ENCODE assay signal across 24 cellular contexts in the genomic region with DNA sequence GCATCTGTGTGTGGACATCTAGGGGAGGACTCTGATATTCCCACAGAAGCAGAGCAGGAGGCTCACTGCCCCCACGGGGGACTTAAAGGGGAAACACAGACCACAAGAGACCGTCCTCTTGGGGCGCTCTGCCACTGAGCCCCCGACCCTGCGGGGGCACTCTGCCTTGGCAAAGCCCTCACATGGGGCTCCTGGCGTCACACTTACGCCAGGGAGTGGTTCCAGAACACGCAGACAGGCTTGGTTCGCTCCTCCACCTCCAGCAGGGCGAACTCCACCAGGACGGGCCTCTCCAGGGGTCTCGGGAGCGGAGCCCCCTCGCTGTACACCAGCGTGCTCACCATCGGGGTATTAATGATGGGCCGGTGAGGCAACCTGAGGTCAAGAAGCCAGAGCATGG.
"Had no signal": no experiment of that assay in that cellular context is flagged by ENCODE, and none has a peak within 500 bp of the region (broad histone marks: within the 10 kb centered on the region; RNA-seq: fewer than 3 reads in every experiment).

No MANE protein-coding gene starts in this region.

- H3K27me3 ChIP-seq: breast epithelium, left lung, pancreas had no signal

- H3K4me3 Mint-ChIP-seq: activated B cell treated with CpG ODN at 0.5 μM for 24 hours; activated CD8-positive, alpha-beta T cell treated with anti-CD3 and anti-CD28 coated beads for 36 hours; activated naive CD4-positive, alpha-beta T cell treated with anti-CD3 and anti-CD28 coated beads, Interleukin-2, amount 50 U/mL, for 24 hours; activated naive CD8-positive, alpha-beta T cell treated with anti-CD3 and anti-CD28 coated beads, Interleukin-2, amount 50 U/mL, for 24 hours; activated T-cell treated with anti-CD3 and anti-CD28 coated beads, Interleukin-2, amount 50 U/mL, for 4 hours; activated T-helper 17 cell treated with anti-CD3 and anti-CD28 coated beads, Interleukin-2, amount 50 U/mL, for 72 hours; stimulated activated naive B cell treated with anti-CD40 and anti-IgM and Interleukin-4, amounts not matched to agents 10 μg/mL and 1 μg/mL and 100 μg/mL, for 72 hours had no signal

- H3K4me2 ChIP-seq: smooth muscle cell had no signal

- H3K27me3 Mint-ChIP-seq: activated B cell treated with CpG ODN at 0.5 μM for 24 hours; activated CD8-positive, alpha-beta T cell treated with anti-CD3 and anti-CD28 coated beads for 36 hours; activated naive CD4-positive, alpha-beta T cell treated with anti-CD3 and anti-CD28 coated beads, Interleukin-2, amount 50 U/mL, for 24 hours; activated T-helper 17 cell treated with anti-CD3 and anti-CD28 coated beads, Interleukin-2, amount 50 U/mL, for 72 hours had no signal

- H3K27ac Mint-ChIP-seq: activated B cell treated with CpG ODN at 0.5 μM for 24 hours; activated CD8-positive, alpha-beta T cell treated with anti-CD3 and anti-CD28 coated beads for 36 hours; activated naive CD8-positive, alpha-beta T cell treated with anti-CD3 and anti-CD28 coated beads, Interleukin-2, amount 50 U/mL, for 24 hours; activated T-helper 17 cell treated with anti-CD3 and anti-CD28 coated beads, Interleukin-2, amount 50 U/mL, for 72 hours; stimulated activated naive B cell treated with anti-CD40 and anti-IgM and Interleukin-4, amounts not matched to agents 10 μg/mL and 1 μg/mL and 100 μg/mL, for 72 hours had no signal

- FAIRE-seq: pancreas had no signal

- H3K4me3 ChIP-seq: breast epithelium, left lung, lung, mucosa of descending colon, psoas muscle, smooth muscle cell, suprapubic skin, tibial artery had no signal

- H3K27ac ChIP-seq: breast epithelium, psoas muscle, suprapubic skin, tibial artery had no signal

- H3K4me1 Mint-ChIP-seq: activated B cell treated with CpG ODN at 0.5 μM for 24 hours; activated naive CD4-positive, alpha-beta T cell treated with anti-CD3 and anti-CD28 coated beads, Interleukin-2, amount 50 U/mL, for 24 hours; activated naive CD8-positive, alpha-beta T cell treated with anti-CD3 and anti-CD28 coated beads, Interleukin-2, amount 50 U/mL, for 24 hours; activated T-helper 17 cell treated with anti-CD3 and anti-CD28 coated beads, Interleukin-2, amount 50 U/mL, for 72 hours; stimulated activated naive B cell treated with anti-CD40 and anti-IgM and Interleukin-4, amounts not matched to agents 10 μg/mL and 1 μg/mL and 100 μg/mL, for 72 hours had no signal

- DNase-seq: activated B cell treated with CpG ODN at 0.5 μM for 24 hours; activated CD4-positive, alpha-beta T cell treated with anti-CD3 and anti-CD28 coated beads, Interleukin-2, amount 50 U/mL, for 1 hour; activated CD8-positive, alpha-beta T cell treated with anti-CD3 and anti-CD28 coated beads for 36 hours; activated naive CD8-positive, alpha-beta T cell treated with anti-CD3 and anti-CD28 coated beads, Interleukin-2, amount 50 U/mL, for 24 hours; activated T-cell treated with anti-CD3 and anti-CD28 coated beads, Interleukin-2, amount 50 U/mL, for 4 hours; amygdala; central memory CD4-positive, alpha-beta T cell; nucleus accumbens; psoas muscle; stimulated activated CD4-positive, alpha-beta T cell treated with anti-CD3 and anti-CD28 coated beads, Interleukin-1b, Interleukin-23, amount 100 ng/mL, for 48 hours; stimulated activated CD4-positive, alpha-beta T cell treated with anti-CD3 and anti-CD28 coated beads, Interleukin-4, amount 100 ng/mL, for 4 hours; stimulated activated CD8-positive, alpha-beta memory T cell treated with anti-CD3 and anti-CD28 coated beads, Interleukin-4, amount 100 ng/mL, for 48 hours; stimulated activated naive B cell treated with anti-CD40 and anti-IgM and Interleukin-4, amounts not matched to agents 10 μg/mL and 1 μg/mL and 100 μg/mL, for 72 hours; T-helper 2 cell had no signal

- H3K36me3 ChIP-seq: breast epithelium, left lung, pancreas had no signal

- H3K9me3 ChIP-seq: pancreas, psoas muscle, suprapubic skin had no signal

- H3K4me1 ChIP-seq: breast epithelium, psoas muscle, suprapubic skin, tibial artery had no signal

- ATAC-seq: activated CD8-positive, alpha-beta T cell treated with anti-CD3 and anti-CD28 coated beads for 36 hours; activated naive CD8-positive, alpha-beta T cell treated with anti-CD3 and anti-CD28 coated beads, Interleukin-2, amount 50 U/mL, for 24 hours; activated T-cell treated with anti-CD3 and anti-CD28 coated beads, Interleukin-2, amount 50 U/mL, for 4 hours; activated T-helper 17 cell treated with anti-CD3 and anti-CD28 coated beads, Interleukin-2, amount 50 U/mL, for 72 hours; left lung; stimulated activated naive B cell treated with anti-CD40 and anti-IgM and Interleukin-4, amounts not matched to agents 10 μg/mL and 1 μg/mL and 100 μg/mL, for 72 hours had no signal
